ENCODE assay signal across 8 cellular contexts in the genomic region with DNA sequence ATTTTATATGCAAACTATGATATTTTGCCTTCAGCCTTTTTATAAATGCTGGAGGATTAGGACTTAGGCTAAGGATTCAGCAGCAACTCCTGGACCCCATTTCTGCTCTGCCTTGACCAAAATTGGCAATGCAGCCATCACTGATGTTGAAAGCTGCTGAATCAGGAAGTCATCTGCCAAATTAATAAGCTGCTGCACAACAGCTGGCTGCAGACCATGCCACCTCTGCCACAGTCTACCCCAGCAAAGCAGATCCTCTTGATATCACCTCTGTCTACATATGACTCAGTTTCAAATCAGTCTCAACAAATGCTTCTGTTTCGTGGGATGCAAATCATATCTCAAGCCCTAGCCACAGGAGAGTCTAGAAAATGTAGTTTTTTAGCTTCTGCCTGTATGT. TPM values are rescaled to one million over a fixed set of nuclear protein-coding genes. Genes with fewer than 3 reads are reported as not detected.
DNase-seq lines count a peak whose midpoint lies in the region; ATAC-seq, FAIRE-seq and TF ChIP-seq lines count a peak whose summit lies in the region.

No MANE protein-coding gene starts in this region.

- no peak for TF ChIP-seq CTCF in type B pancreatic cell (conservative IDR thresholded peaks at IDR 0.05)

- no peaks in the 10 kb centered on the region for H3K27me3 Mint-ChIP-seq in type B pancreatic cell

- DNase-seq in T-helper 2 cell (peak in 4 of 5 experiments; percentile 17 to 99 (median 34)), dedifferentiated amniotic fluid mesenchymal stem cell (ENCODE audit: extremely low spot score) (peak; percentile 15), type B pancreatic cell (ENCODE audit: extremely low spot score, unreplicated experiment) (no peak), medulla oblongata (ENCODE audit: extremely low spot score) (no peak), HTR-8/SVneo (ENCODE audit: insufficient read length, low spot score) (no peak), frontal cortex (ENCODE audit: low spot score in 2 of 2) (no peak)

- H3K4me3 Mint-ChIP-seq in type B pancreatic cell, result no peak overlapping the region

- FAIRE-seq in HTR-8/SVneo (lab: Jason Lieb, UNC) (no peak), frontal cortex (lab: Jason Lieb, UNC) (no peak)

- no peaks in the 10 kb centered on the region for H3K9me3 Mint-ChIP-seq in type B pancreatic cell

- ATAC-seq in GM19023 (IDR thresholded peaks at IDR 0.05; ENCODE audit: unreplicated experiment) (peak; percentile 24), HG02973 (IDR thresholded peaks at IDR 0.05; ENCODE audit: unreplicated experiment) (peak; percentile 29)

- peaks cover 16% of the 10 kb centered on the region for H3K4me1 Mint-ChIP-seq in type B pancreatic cell (ENCODE audit: unreplicated experiment)

- H3K27ac Mint-ChIP-seq in type B pancreatic cell, result peak overlapping the region; percentile 64

- no peaks in the 10 kb centered on the region for H3K36me3 Mint-ChIP-seq in type B pancreatic cell

RNA-seq across cellular contexts. Expression of gene SOS1, which starts 7.1 kb away (rescaled TPM):
- total RNA-seq in type B pancreatic cell (ENCODE audit: low replicate concordance), result 54.2 and 63.8 TPM in 2 replicates
- total RNA-seq in frontal cortex, result 26.5 TPM

Comparison
In these comparisons a context has a peak if more than half of its experiments do, and no peak if none do; other contexts are left out.
1. DNase-seq: peak in T-helper 2 cell (4 of 5) and dedifferentiated amniotic fluid mesenchymal stem cell (single experiment); none in type B pancreatic cell (single experiment), medulla oblongata (single experiment), HTR-8/SVneo (single experiment) and frontal cortex (0 of 2).